In genomic region chr22:44195189-44195871, GRCh38 we compare ENCODE assay signal across 1 cellular context.
TF ChIP-seq lines count a peak whose summit lies in the region.

No MANE protein-coding gene starts in this region.

TF ChIP-seq in H1, 55 proteins besides CTCF, POLR2A, EP300 and RAD21:
- TF ChIP-seq TCF12 (IDR thresholded peaks at IDR 0.05; ENCODE audit: low read depth, low read length), result no peak
- no peak for TF ChIP-seq SIRT6 (IDR thresholded peaks at IDR 0.05; ENCODE audit: low read length)
- no peak for TF ChIP-seq NANOG (IDR thresholded peaks at IDR 0.05; ENCODE audit: insufficient read depth, low read depth, low read length, poor library complexity, severe bottlenecking)
- TF ChIP-seq SP1 (IDR thresholded peaks at IDR 0.05; ENCODE audit: low read depth, low read length), result no peak
- no peak for TF ChIP-seq YY1 (IDR thresholded peaks at IDR 0.05; ENCODE audit: low read depth, low read length)
- no peak for TF ChIP-seq CBX8 (IDR thresholded peaks at IDR 0.05; ENCODE audit: borderline replicate concordance, low read depth, low read length)
- no peak for TF ChIP-seq CHD7 (IDR thresholded peaks at IDR 0.05; ENCODE audit: insufficient replicate concordance, low read length)
- no peak for TF ChIP-seq POLR2AphosphoS5 (IDR thresholded peaks at IDR 0.05; ENCODE audit: low read depth, low read length)
